8 cellular contexts compared by ENCODE assay signal in the genomic region with DNA sequence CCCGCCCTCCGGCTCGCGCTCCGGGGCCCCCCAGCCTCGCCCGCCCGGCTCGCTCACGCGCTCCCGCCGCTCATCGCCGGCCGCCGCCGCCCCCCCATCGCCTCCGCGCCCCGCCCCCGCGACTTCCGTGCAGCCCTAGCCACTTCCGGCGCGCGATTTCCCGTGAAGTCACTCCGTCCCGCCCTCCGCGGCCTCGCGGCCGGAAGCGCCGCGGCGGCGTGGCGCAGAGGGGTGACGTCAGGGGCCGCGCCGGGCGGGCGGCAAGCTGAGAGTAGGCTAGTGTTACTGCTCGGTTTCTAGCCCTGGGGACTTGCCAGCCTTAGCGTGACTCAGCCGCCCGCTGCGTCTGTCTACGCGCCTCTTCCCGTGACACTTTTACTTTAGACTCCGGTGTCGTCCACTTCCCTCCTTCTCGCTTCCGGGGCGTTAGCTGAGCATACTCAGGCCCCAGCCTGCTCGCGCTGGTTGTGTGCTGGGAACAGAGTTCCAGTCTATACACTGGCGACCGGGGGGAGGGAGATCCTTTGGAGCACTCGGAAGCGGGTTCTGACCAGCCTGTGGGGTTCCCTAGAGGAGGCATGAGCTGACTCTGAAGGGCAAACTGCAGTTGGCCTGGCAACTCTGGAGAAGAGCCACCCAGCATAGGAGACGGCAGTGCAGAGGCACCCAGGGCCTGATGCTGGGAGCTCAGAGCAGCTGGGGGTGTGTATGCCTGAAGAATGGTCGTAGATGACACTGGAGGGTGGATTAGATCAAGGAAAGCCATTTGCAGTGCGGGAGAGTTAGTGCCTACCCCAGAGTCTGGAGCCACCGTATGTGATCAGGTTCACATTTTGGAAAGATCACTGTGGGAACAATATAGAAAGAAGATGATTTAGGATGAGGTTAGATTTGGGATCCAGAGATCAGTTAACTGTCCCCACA. TPM values are rescaled to one million over a fixed set of nuclear protein-coding genes. Genes with fewer than 3 reads are reported as not detected.
DNase-seq lines count a peak whose midpoint lies in the region; ATAC-seq and TF ChIP-seq lines count a peak whose summit lies in the region.

A gene (minus strand): TSS at position 137 of the 924 bp plus-strand sequence. CDS start 182 bp downstream, outside the sequence.

- ATAC-seq in GM18505 (IDR thresholded peaks at IDR 0.05; ENCODE audit: unreplicated experiment) (peak; percentile 77), HG02970 (IDR thresholded peaks at IDR 0.05; ENCODE audit: low FRiP score, unreplicated experiment) (peak; percentile 86), psoas muscle (peak; percentile 91 to 94 (median 92))

- no peaks in the 10 kb centered on the region for H3K9me3 ChIP-seq in right atrium auricular region
- H3K9me3 ChIP-seq in psoas muscle, result no peaks in the 10 kb centered on the region

- H3K36me3 ChIP-seq in right atrium auricular region (no peaks in the 10 kb centered on the region), psoas muscle (ENCODE audit: insufficient read depth in 1 of 2, low read depth in 1 of 2) (peaks cover 2 to 8% of the 10 kb centered on the region in 2 donors), urinary bladder (ENCODE audit: insufficient read depth) (no peaks in the 10 kb centered on the region)

- intact Hi-C loops in psoas muscle (cut with DNase I), result loop anchor here (2.0 to 10.0 kb wide), 4 partner anchors 35 to 249 kb away; a partner anchor contains a TSS

- peak within 1 kb of the TSS; percentile 96 for H3K27ac ChIP-seq in angular gyrus (ENCODE audit: low read depth, low read length)
- peak within 1 kb of the TSS; percentile 98 for H3K27ac ChIP-seq in right atrium auricular region
- H3K27ac ChIP-seq in psoas muscle, result peak within 1 kb of the TSS; percentile 99
- peak within 1 kb of the TSS; percentile 95 for H3K27ac ChIP-seq in urinary bladder (ENCODE audit: low read depth)

- H3K27me3 ChIP-seq in right atrium auricular region (no peaks in the 10 kb centered on the region), psoas muscle (ENCODE audit: insufficient read depth in 3 of 3, low read length in 2 of 3) (no peaks in the 10 kb centered on the region)

- H3K4me1 ChIP-seq in right atrium auricular region (peaks cover 0 to 49% of the 10 kb centered on the region in 2 donors), psoas muscle (peaks cover 42% of the 10 kb centered on the region), urinary bladder (ENCODE audit: insufficient read depth) (no peaks in the 10 kb centered on the region)

- DNase-seq in NCI-H187 treated with DMSO at 0.1 percent for 48 hours (lab: John Stamatoyannopoulos, UW), result peak; percentile 32
- DNase-seq in T-helper 2 cell, result peak; percentile 93 to 99 (median 96)
- DNase-seq in right atrium auricular region (ENCODE audit: low spot score), result peak; percentile 95
- peak; percentile 96 to 98 for DNase-seq in psoas muscle

- 1% methylated on average over 34 to 72 of the region's 72 CpGs for WGBS in psoas muscle, 3 donors
- WGBS in urinary bladder, result 1% methylated on average over 71 of the region's 72 CpGs

- TF ChIP-seq CTCF in right atrium auricular region (IDR thresholded peaks at IDR 0.05) (no peak), psoas muscle (IDR thresholded peaks at IDR 0.05) (no peak)

- TF ChIP-seq POLR2A in GM18505 (IDR thresholded peaks at IDR 0.05; ENCODE audit: borderline replicate concordance, extremely low read depth, insufficient read depth, insufficient read length), result peak; percentile 92

- peak within 1 kb of the TSS; percentile 96 for H3K4me3 ChIP-seq in right atrium auricular region
- H3K4me3 ChIP-seq in psoas muscle, result peak within 1 kb of the TSS; percentile 97
- H3K4me3 ChIP-seq in urinary bladder (ENCODE audit: low read depth, low read length), result peak within 1 kb of the TSS; percentile 96

RNA-seq across cellular contexts. Expression of the gene that starts here (rescaled TPM):
- total RNA-seq in right atrium auricular region (10 to 100 TPM in 1 of 2 donors, 1 to 10 TPM in 1; 10.0 to 12.9 TPM), psoas muscle (10 to 100 TPM; 14.1 to 27.2 (median 21.8) TPM), urinary bladder (54.9 TPM)
- polyA plus RNA-seq in psoas muscle (10 to 100 TPM in 2 of 3 donors, 1 to 10 TPM in 1; 8.8 to 25.5 (median 18.8) TPM), urinary bladder (13.3 TPM)

Comparison
In these comparisons a context has a peak if more than half of its experiments do, and no peak if none do; other contexts are left out.
1. Peak in every context shown above with its lines: DNase-seq, ATAC-seq, H3K4me3 ChIP-seq and H3K27ac ChIP-seq.
2. DNase-seq: peak in every context shown above with its lines; median percentile 97 in psoas muscle; 96 in T-helper 2 cell; 95 in right atrium auricular region; 32 in NCI-H187 treated with DMSO at 0.1 percent for 48 hours.